ENCODE assay signal across 14 cellular contexts in genomic region chr18:76458522-76459311, GRCh38. TPM values are rescaled to one million over a fixed set of nuclear protein-coding genes. Genes with fewer than 3 reads are reported as not detected.
A peak's percentile ranks its signal among the peaks of the same experiment; 100 is the strongest.
DNase-seq lines count a peak whose midpoint lies in the region; ATAC-seq, FAIRE-seq and TF ChIP-seq lines count a peak whose summit lies in the region.
"Had no signal": no experiment of that assay in that cellular context is flagged by ENCODE, and none has a peak within 500 bp of the region (broad histone marks: within the 10 kb centered on the region; RNA-seq: fewer than 3 reads in every experiment).

No MANE protein-coding gene starts in this region.

- CTCF ChIA-PET in A549 (lab: Yijun Ruan, JAX): interaction anchor here (0.8 to 1.6 kb wide), 3 partner anchors 16 to 228 kb away, joined by 3 to 6 read pairs (median 4); no protein-coding TSS in a partner anchor

- H3K4me1 ChIP-seq in A549: peaks cover 32% of the 10 kb centered on the region
- peaks cover 22% of the 10 kb centered on the region for H3K4me1 ChIP-seq in RWPE2 (ENCODE audit: insufficient read depth, poor library complexity, severe bottlenecking)
- H3K4me1 ChIP-seq in gastroesophageal sphincter: peaks cover 0 to 71% (median 24%) of the 10 kb centered on the region in 3 donors
- peaks cover 57% of the 10 kb centered on the region for H3K4me1 ChIP-seq in psoas muscle
- H3K4me1 ChIP-seq in tibial nerve: peaks cover 0 to 71% (median 26%) of the 10 kb centered on the region in 4 donors

- DNase-seq in A549 (ENCODE audit: low read depth in 1 of 2, low spot score in 1 of 2): no peak
- DNase-seq in RWPE2 (ENCODE audit: low spot score): no peak
- DNase-seq in psoas muscle: no peak
- DNase-seq in tibial nerve (ENCODE audit: low spot score in 2 of 2): no peak
- no peak for DNase-seq in COR-L47 (lab: John Stamatoyannopoulos, UW)
- DNase-seq in SW480 (ENCODE audit: low spot score): no peak
- DNase-seq: anterior cingulate cortex, DND-41, H7, NCI-H1105, NCI-H510A treated with DMSO at 0.1 percent for 48 hours had no signal

- no peak overlapping the region for H3K4me3 ChIP-seq in A549
- no peak overlapping the region for H3K4me3 ChIP-seq in RWPE2 (ENCODE audit: severe bottlenecking)
- H3K4me3 ChIP-seq in gastroesophageal sphincter: peak overlapping the region in 1 of 2 donors; percentile 32
- H3K4me3 ChIP-seq in psoas muscle: peak overlapping the region; percentile 49
- H3K4me3 ChIP-seq in tibial nerve: no peak overlapping the region

- POLR2A ChIA-PET in A549 (lab: Yijun Ruan, JAX): no interaction called here

- H3K27ac ChIP-seq in A549 (peak overlapping the region; percentile 84 to 91), RWPE2 (ENCODE audit: poor library complexity, severe bottlenecking) (peak overlapping the region; percentile 85), gastroesophageal sphincter (peak overlapping the region in 3 of 4 donors; percentile 85 to 87 (median 86)), psoas muscle (peak overlapping the region; percentile 93), tibial nerve (peak overlapping the region in 2 of 4 donors; percentile 79 to 89)

- no peaks in the 10 kb centered on the region for H3K9me3 ChIP-seq in A549
- H3K9me3 ChIP-seq in RWPE2 (ENCODE audit: severe bottlenecking): no peaks in the 10 kb centered on the region
- no peaks in the 10 kb centered on the region for H3K9me3 ChIP-seq in gastroesophageal sphincter
- H3K9me3 ChIP-seq in psoas muscle: no peaks in the 10 kb centered on the region
- no peaks in the 10 kb centered on the region for H3K9me3 ChIP-seq in tibial nerve

- ATAC-seq in A549 (no peak), RWPE2 (ENCODE audit: low read depth) (no peak), gastroesophageal sphincter (no peak), psoas muscle (peak in 1 of 4 donors; percentile 17), GM21515 (IDR thresholded peaks at IDR 0.05; ENCODE audit: unreplicated experiment) (no peak)

- H3K36me3 ChIP-seq in RWPE2 (ENCODE audit: low read depth) (peaks cover 6% of the 10 kb centered on the region; the same call in 1 of the 2 replicates), gastroesophageal sphincter (peaks cover 0 to 21% of the 10 kb centered on the region in 2 donors), psoas muscle (ENCODE audit: insufficient read depth in 1 of 2, low read depth in 1 of 2) (no peaks in the 10 kb centered on the region), tibial nerve (peaks cover 0 to 34% (median 0%) of the 10 kb centered on the region in 3 donors)

- no peak for TF ChIP-seq CTCF in A549 (IDR thresholded peaks at IDR 0.05)
- TF ChIP-seq CTCF in RWPE2 (IDR thresholded peaks at IDR 0.05; ENCODE audit: poor library complexity, severe bottlenecking): no peak
- TF ChIP-seq CTCF in gastroesophageal sphincter (IDR thresholded peaks at IDR 0.05): no peak
- no peak for TF ChIP-seq CTCF in psoas muscle (IDR thresholded peaks at IDR 0.05)
- no peak for TF ChIP-seq CTCF in tibial nerve (IDR thresholded peaks at IDR 0.05)

- H3K4me2 ChIP-seq in A549: peak overlapping the region; percentile 68

- WGBS in A549 (ENCODE audit: missing lambda C conversion rate): 93% methylated on average over 24 of the region's 51 CpGs
- WGBS in gastroesophageal sphincter (ENCODE audit: low coverage in 1 of 2), 2 donors: 90 to 93% methylated on average over 5 to 25 of the region's 51 CpGs
- WGBS in psoas muscle, 3 donors: 85 to 92% (median 88%) methylated on average over 51 of the region's 51 CpGs
- 94 to 96% methylated on average over 40 to 50 of the region's 51 CpGs for WGBS in tibial nerve, 2 donors

- TF ChIP-seq EP300 in A549 (IDR thresholded peaks at IDR 0.05) (no peak), gastroesophageal sphincter (IDR thresholded peaks at IDR 0.05) (no peak), tibial nerve (IDR thresholded peaks at IDR 0.05) (no peak)

- intact Hi-C loops in psoas muscle (cut with DNase I): loop anchor here in 1 of 2 donors (5.0 kb wide), 1 partner anchor 34 kb away; no protein-coding TSS in a partner anchor

- H3K27me3 ChIP-seq in RWPE2 (ENCODE audit: insufficient read depth, poor library complexity, severe bottlenecking) (no peaks in the 10 kb centered on the region), gastroesophageal sphincter (no peaks in the 10 kb centered on the region), psoas muscle (ENCODE audit: insufficient read depth in 3 of 3, low read length in 2 of 3) (no peaks in the 10 kb centered on the region), tibial nerve (no peaks in the 10 kb centered on the region)

- TF ChIP-seq POLR2A in A549 (IDR thresholded peaks at IDR 0.05; ENCODE audit: low read length): no peak
- no peak for TF ChIP-seq POLR2A in gastroesophageal sphincter (IDR thresholded peaks at IDR 0.05)
- no peak for TF ChIP-seq POLR2A in tibial nerve (IDR thresholded peaks at IDR 0.05)

- TF ChIP-seq RAD21 in A549 (conservative IDR thresholded peaks at IDR 0.05 in 1 of 2, IDR thresholded peaks at IDR 0.05 in 1 of 2): no peak

- no peak for FAIRE-seq in A549 (lab: Jason Lieb, UNC)
- FAIRE-seq: GM12892 had no signal

TF ChIP-seq in A549, 52 proteins besides CTCF, POLR2A, EP300 and RAD21:
- TF ChIP-seq FOSL2 (IDR thresholded peaks at IDR 0.05) (no peak), FOSL2 (CRISPR knock-in tag; IDR thresholded peaks at IDR 0.05) (no peak), PBX3 (IDR thresholded peaks at IDR 0.05) (no peak), HOXA7 (CRISPR knock-in tag; IDR thresholded peaks at IDR 0.05) (no peak)
TF ChIP-seq in A549: peak in this region for 0.

RNA-seq across cellular contexts. Expression of gene ZNF516, which starts 36.3 kb away (rescaled TPM):
- polyA plus RNA-seq in A549 (2011; rRNA removed) (2.9 and 3.9 TPM in 2 replicates), A549 (2017; fragmentation: RNase III; extraction: RNeasy Plus Mini Kit Qiagen cat#74134 plus additional on column Dnase treatment) (3.2 to 4.9 TPM (median 4.3 TPM) in 3 replicates), psoas muscle (1 to 10 TPM; 2.4 to 8.1 (median 2.7) TPM)
- polyA plus RNA-seq in A549 (2012; cell fraction: cytosol; rRNA removed): 1.4 and 2.3 TPM in 2 replicates
- polyA plus RNA-seq in A549 (2012; cell fraction: nucleus; rRNA removed): 5.1 and 6.8 TPM in 2 replicates
- 4.5 and 11.1 TPM in 2 replicates for polyA minus RNA-seq in A549 (2011; rRNA and poly(A)+ RNA removed)
- total RNA-seq in gastroesophageal sphincter (10 to 100 TPM; 17.8 to 43.8 (median 29.9) TPM), psoas muscle (10 to 100 TPM in 3 of 4 donors, 1 to 10 TPM in 1; 9.6 to 20.6 (median 17.2) TPM), tibial nerve (10 to 100 TPM; 31.4 to 63.0 (median 45.5) TPM)
